24 cellular contexts compared by ENCODE assay signal in the genomic region with DNA sequence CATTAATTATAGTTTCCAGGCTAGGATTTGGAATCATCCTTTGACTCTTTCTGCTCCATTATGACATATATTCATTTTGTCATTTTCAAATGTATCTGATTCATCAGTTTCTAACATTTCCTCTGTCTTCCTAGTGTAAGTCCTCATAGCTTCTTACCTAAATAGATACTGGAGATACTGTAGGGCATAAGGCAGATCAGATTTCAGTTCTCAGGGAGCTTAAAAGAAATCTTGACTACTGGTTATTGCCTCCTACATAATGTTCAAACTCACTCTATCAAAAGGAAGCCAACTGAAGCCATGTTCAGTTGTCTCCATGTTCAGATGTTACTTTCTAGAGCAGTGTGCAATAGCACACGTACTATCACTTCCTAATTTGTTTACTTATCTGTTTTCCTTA.
"Had no signal": no experiment of that assay in that cellular context is flagged by ENCODE, and none has a peak within 500 bp of the region (broad histone marks: within the 10 kb centered on the region; RNA-seq: fewer than 3 reads in every experiment).

No MANE protein-coding gene starts in this region.

- H3K9me3 ChIP-seq: adrenal gland, mucosa of descending colon, tibial artery had no signal

- H3K27ac ChIP-seq: adrenal gland, cardiac muscle cell, coronary artery, tibial artery had no signal

- H3K27ac Mint-ChIP-seq: activated CD4-positive, alpha-beta T cell treated with anti-CD3 and anti-CD28 coated beads, Interleukin-2, amount 10 ng/mL, durations not matched to agents 24 days and 14 days; activated CD8-positive, alpha-beta T cell treated with anti-CD3 and anti-CD28 coated beads, Interleukin-2, amount 10 ng/mL, durations not matched to agents 7 days and 5 days; activated naive CD4-positive, alpha-beta T cell treated with anti-CD3 and anti-CD28 coated beads, Interleukin-2, amount 10 ng/mL, durations not matched to agents 7 days and 5 days; activated T-cell treated with anti-CD3 and anti-CD28 coated beads, Interleukin-2, amount 50 U/mL, for 24 hours had no signal

- DNase-seq: activated CD4-positive, alpha-beta T cell treated with anti-CD3 and anti-CD28 coated beads, Interleukin-2, amount 10 ng/mL, durations not matched to agents 24 days and 14 days; activated CD4-positive, CD25-positive, alpha-beta regulatory T cell; activated CD8-positive, alpha-beta T cell treated with anti-CD3 and anti-CD28 coated beads, Interleukin-2, amount 10 ng/mL, durations not matched to agents 7 days and 5 days; activated effector memory CD4-positive, alpha-beta T cell treated with Interleukin-2 at 50 U/mL for 16 hours; activated naive CD4-positive, alpha-beta T cell treated with anti-CD3 and anti-CD28 coated beads, Interleukin-2, amount 10 ng/mL, durations not matched to agents 7 days and 5 days; activated T-cell treated with anti-CD3 and anti-CD28 coated beads, Interleukin-2, amount 50 U/mL, for 24 hours; adrenal gland; erythroblast; head of caudate nucleus; left ventricle myocardium superior; mucosa of descending colon; naive thymus-derived CD4-positive, alpha-beta T cell; nucleus accumbens; posterior cingulate gyrus; stimulated activated CD4-positive, alpha-beta T cell treated with anti-CD3 and anti-CD28 coated beads, Interleukin-12 subunit alpha, Interleukin-12 subunit beta, amount 100 ng/mL, for 4 hours; stimulated activated CD4-positive, alpha-beta T cell treated with anti-CD3 and anti-CD28 coated beads, Interleukin-1b, Interleukin-23, amount 100 ng/mL, for 48 hours; stimulated activated CD8-positive, alpha-beta memory T cell treated with anti-CD3 and anti-CD28 coated beads, Interleukin-4, amount 100 ng/mL, for 48 hours; stimulated activated naive CD4-positive, alpha-beta T cell treated with Interleukin-2 at 50 U/mL for 16 hours; substantia nigra; T-helper 1 cell; T-helper 9 cell; tibial artery had no signal

- H3K9me3 Mint-ChIP-seq: activated CD4-positive, alpha-beta T cell treated with anti-CD3 and anti-CD28 coated beads, Interleukin-2, amount 10 ng/mL, durations not matched to agents 24 days and 14 days; activated naive CD4-positive, alpha-beta T cell treated with anti-CD3 and anti-CD28 coated beads, Interleukin-2, amount 10 ng/mL, durations not matched to agents 7 days and 5 days; activated T-cell treated with anti-CD3 and anti-CD28 coated beads, Interleukin-2, amount 50 U/mL, for 24 hours; naive thymus-derived CD4-positive, alpha-beta T cell had no signal

- H3K4me3 ChIP-seq: adrenal gland, cardiac muscle cell, coronary artery, mucosa of descending colon, tibial artery had no signal

- ATAC-seq: activated CD8-positive, alpha-beta T cell treated with anti-CD3 and anti-CD28 coated beads, Interleukin-2, amount 10 ng/mL, durations not matched to agents 7 days and 5 days; left ventricle myocardium superior; mucosa of descending colon; naive thymus-derived CD4-positive, alpha-beta T cell had no signal

- H3K4me3 Mint-ChIP-seq: activated CD4-positive, alpha-beta T cell treated with anti-CD3 and anti-CD28 coated beads, Interleukin-2, amount 10 ng/mL, durations not matched to agents 24 days and 14 days; activated CD8-positive, alpha-beta T cell treated with anti-CD3 and anti-CD28 coated beads, Interleukin-2, amount 10 ng/mL, durations not matched to agents 7 days and 5 days; activated naive CD4-positive, alpha-beta T cell treated with anti-CD3 and anti-CD28 coated beads, Interleukin-2, amount 10 ng/mL, durations not matched to agents 7 days and 5 days; activated T-cell treated with anti-CD3 and anti-CD28 coated beads, Interleukin-2, amount 50 U/mL, for 24 hours; naive thymus-derived CD4-positive, alpha-beta T cell had no signal

- H3K4me1 ChIP-seq: adrenal gland, tibial artery had no signal

- H3K27me3 ChIP-seq: adrenal gland, cardiac muscle cell, tibial artery had no signal

- H3K27me3 Mint-ChIP-seq: activated CD4-positive, alpha-beta T cell treated with anti-CD3 and anti-CD28 coated beads, Interleukin-2, amount 10 ng/mL, durations not matched to agents 24 days and 14 days; activated naive CD4-positive, alpha-beta T cell treated with anti-CD3 and anti-CD28 coated beads, Interleukin-2, amount 10 ng/mL, durations not matched to agents 7 days and 5 days; activated T-cell treated with anti-CD3 and anti-CD28 coated beads, Interleukin-2, amount 50 U/mL, for 24 hours; naive thymus-derived CD4-positive, alpha-beta T cell had no signal

- H3K36me3 ChIP-seq: adrenal gland, cardiac muscle cell had no signal
